Comparison of ENCODE assay signal across 19 cellular contexts in the genomic region with DNA sequence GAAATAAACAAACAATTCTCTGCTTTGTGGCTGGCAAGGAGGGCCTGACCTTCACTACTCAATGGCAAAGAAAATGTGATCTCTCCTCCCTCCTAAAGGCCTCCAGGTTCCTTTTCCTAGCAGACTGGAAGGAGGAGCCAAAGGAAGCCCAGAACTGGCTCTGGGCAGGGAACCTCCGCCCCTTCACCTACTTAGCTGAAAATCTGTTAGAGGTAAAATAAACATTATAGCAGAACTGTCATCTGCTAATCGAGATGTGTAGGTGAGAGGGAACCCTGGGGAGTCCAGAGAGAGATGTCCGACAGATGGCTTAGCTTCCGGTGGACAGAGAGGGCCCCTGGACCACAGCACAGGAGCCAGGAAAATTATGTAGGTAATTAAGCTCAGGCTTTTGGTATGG.
DNase-seq lines count a peak whose midpoint lies in the region; ATAC-seq and TF ChIP-seq lines count a peak whose summit lies in the region.
"Had no signal": no experiment of that assay in that cellular context is flagged by ENCODE, and none has a peak within 500 bp of the region (broad histone marks: within the 10 kb centered on the region; RNA-seq: fewer than 3 reads in every experiment).

No MANE protein-coding gene starts in this region.

- H3K79me2 ChIP-seq in neural progenitor cell (ENCODE audit: low read depth), result no peaks in the 10 kb centered on the region

- no peak overlapping the region for H3K9ac ChIP-seq in neural progenitor cell
- H3K9ac ChIP-seq: KMS-11 had no signal

- no peak overlapping the region for H3K4me3 ChIP-seq in neural progenitor cell

- H3K27ac Mint-ChIP-seq in neural progenitor cell, result no peak overlapping the region
- H3K27ac Mint-ChIP-seq: CD4-positive, alpha-beta T cell; HFFc6; T-helper 1 cell treated with Interleukin-12 subunit alpha and Interleukin-12 subunit beta and Interleukin-4 antibody, amounts not matched to agents 30 μg/mL and 1 μg/mL, for 36 hours had no signal

- H3K4me1 ChIP-seq in neural progenitor cell, result no peaks in the 10 kb centered on the region

- no peak overlapping the region for H3K4me2 ChIP-seq in neural progenitor cell
- H3K4me2 ChIP-seq: KMS-11 had no signal

- no peaks in the 10 kb centered on the region for H3K9me3 Mint-ChIP-seq in neural progenitor cell
- H3K9me3 Mint-ChIP-seq: HFFc6; T-helper 1 cell treated with Interleukin-12 subunit alpha and Interleukin-12 subunit beta and Interleukin-4 antibody, amounts not matched to agents 30 μg/mL and 1 μg/mL, for 36 hours had no signal

- H4K20me1 ChIP-seq in neural progenitor cell (ENCODE audit: low read depth), result peaks cover 11% of the 10 kb centered on the region

- H3K4me3 Mint-ChIP-seq in neural progenitor cell, result no peak overlapping the region
- H3K4me3 Mint-ChIP-seq: CD4-positive, alpha-beta T cell; HFFc6; T-helper 1 cell treated with Interleukin-12 subunit alpha and Interleukin-12 subunit beta and Interleukin-4 antibody, amounts not matched to agents 30 μg/mL and 1 μg/mL, for 36 hours had no signal

- no peak for ATAC-seq in Right ventricle myocardium inferior
- ATAC-seq: Panc1 had no signal

- peaks cover 5% of the 10 kb centered on the region for H3K27me3 Mint-ChIP-seq in neural progenitor cell (ENCODE audit: insufficient read depth, low read depth)

- no peak for TF ChIP-seq CTCF in neural progenitor cell (IDR thresholded peaks at IDR 0.05)

- H3K9me3 ChIP-seq in neural progenitor cell (ENCODE audit: low read depth), result no peaks in the 10 kb centered on the region

- DNase-seq in DMS 273 (lab: John Stamatoyannopoulos, UW; ENCODE audit: unreplicated experiment), result peak; percentile 60
- peak; percentile 17 for DNase-seq in NCI-H1092 (lab: John Stamatoyannopoulos, UW)
- DNase-seq in NCI-H524 treated with DMSO at 0.1 percent for 48 hours (lab: John Stamatoyannopoulos, UW), result peak; percentile 21
- peak; percentile 84 for DNase-seq in cerebellar cortex (ENCODE audit: low spot score)
- DNase-seq in SIG-M5 treated with dmso at 0.1 percent for 504 hours (lab: John Stamatoyannopoulos, UW; ENCODE audit: unreplicated experiment), result no peak
- no peak for DNase-seq in activated CD8-positive, alpha-beta memory T cell treated with anti-CD3 and anti-CD28 coated beads, Interleukin-2, amount 50 U/mL, for 48 hours
- no peak for DNase-seq in Right ventricle myocardium inferior (ENCODE audit: missing footprints)
- no peak for DNase-seq in neural progenitor cell (ENCODE audit: low spot score)
- DNase-seq: ACHN; CD4-positive, alpha-beta T cell; DND-41; GF-D8; HFFc6; NCI-H1105; NCI-H2029 treated with DMSO at 0.1 percent for 48 hours; SHP77 had no signal

- H2AFZ ChIP-seq in neural progenitor cell (replicated peaks), result no peak overlapping the region

- H3K27me3 ChIP-seq in neural progenitor cell, result no peaks in the 10 kb centered on the region

- H3K27ac ChIP-seq in neural progenitor cell, result no peak overlapping the region
- H3K27ac ChIP-seq: KMS-11 had no signal

- H3K4me1 Mint-ChIP-seq in neural progenitor cell, result no peaks in the 10 kb centered on the region

- no peaks in the 10 kb centered on the region for H3K36me3 Mint-ChIP-seq in neural progenitor cell

- no peaks in the 10 kb centered on the region for H3K36me3 ChIP-seq in neural progenitor cell

- no peaks in the 10 kb centered on the region for H3F3A ChIP-seq in neural progenitor cell (ENCODE audit: low read depth)

- intact Hi-C loops in Right ventricle myocardium inferior (cut with DNase I), result no loop called here

Comparison
In these comparisons a context has a peak if more than half of its experiments do, and no peak if none do; other contexts are left out.
1. DNase-seq: peak in DMS 273 (single experiment), NCI-H1092 (single experiment), NCI-H524 treated with DMSO at 0.1 percent for 48 hours (single experiment) and cerebellar cortex (single experiment); none in SIG-M5 treated with dmso at 0.1 percent for 504 hours (single experiment), activated CD8-positive, alpha-beta memory T cell treated with anti-CD3 and anti-CD28 coated beads, Interleukin-2, amount 50 U/mL, for 48 hours (single experiment), Right ventricle myocardium inferior (single experiment) and neural progenitor cell (single experiment).